ENCODE assay signal across 1 cellular context in the genomic region with DNA sequence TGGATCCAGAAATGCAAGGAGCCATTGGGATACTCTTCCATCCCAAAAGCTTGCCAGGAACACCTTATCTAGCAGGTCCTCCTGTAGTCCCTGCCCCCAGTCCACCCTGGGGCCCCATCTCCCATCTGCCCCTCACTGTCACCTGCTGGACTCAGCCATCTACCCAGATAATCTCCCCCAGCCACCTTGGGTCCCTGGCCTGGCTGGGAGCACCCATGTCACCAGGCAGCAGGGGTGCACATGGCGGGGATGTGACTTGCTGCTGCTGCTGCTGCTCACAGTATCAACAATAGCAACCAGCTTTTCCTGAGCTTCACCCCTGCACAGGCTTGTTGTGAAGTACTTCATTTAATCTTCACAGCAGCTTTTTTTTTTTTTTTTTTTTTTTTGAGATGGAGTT.
TF ChIP-seq lines count a peak whose summit lies in the region.

No MANE protein-coding gene starts in this region.

TF ChIP-seq in K562, 482 proteins besides CTCF, POLR2A, EP300 and RAD21:
- TF ChIP-seq ZNF384 (IDR thresholded peaks at IDR 0.05; ENCODE audit: low read depth, low read length): 0 out of 2 replicates have a peak, but pooled peaks have one; percentile 11
- TF ChIP-seq ELF2 (CRISPR knock-in tag; IDR thresholded peaks at IDR 0.05): no peak
- peak; percentile 39; the same call in 1 of the 2 replicates for TF ChIP-seq TAL1 (IDR thresholded peaks at IDR 0.05)
- TF ChIP-seq, protein P1, sequence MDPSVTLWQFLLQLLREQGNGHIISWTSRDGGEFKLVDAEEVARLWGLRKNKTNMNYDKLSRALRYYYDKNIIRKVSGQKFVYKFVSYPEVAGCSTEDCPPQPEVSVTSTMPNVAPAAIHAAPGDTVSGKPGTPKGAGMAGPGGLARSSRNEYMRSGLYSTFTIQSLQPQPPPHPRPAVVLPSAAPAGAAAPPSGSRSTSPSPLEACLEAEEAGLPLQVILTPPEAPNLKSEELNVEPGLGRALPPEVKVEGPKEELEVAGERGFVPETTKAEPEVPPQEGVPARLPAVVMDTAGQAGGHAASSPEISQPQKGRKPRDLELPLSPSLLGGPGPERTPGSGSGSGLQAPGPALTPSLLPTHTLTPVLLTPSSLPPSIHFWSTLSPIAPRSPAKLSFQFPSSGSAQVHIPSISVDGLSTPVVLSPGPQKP (CRISPR knock-in tag; IDR thresholded peaks at IDR 0.05): no peak
- TF ChIP-seq, protein P2, sequence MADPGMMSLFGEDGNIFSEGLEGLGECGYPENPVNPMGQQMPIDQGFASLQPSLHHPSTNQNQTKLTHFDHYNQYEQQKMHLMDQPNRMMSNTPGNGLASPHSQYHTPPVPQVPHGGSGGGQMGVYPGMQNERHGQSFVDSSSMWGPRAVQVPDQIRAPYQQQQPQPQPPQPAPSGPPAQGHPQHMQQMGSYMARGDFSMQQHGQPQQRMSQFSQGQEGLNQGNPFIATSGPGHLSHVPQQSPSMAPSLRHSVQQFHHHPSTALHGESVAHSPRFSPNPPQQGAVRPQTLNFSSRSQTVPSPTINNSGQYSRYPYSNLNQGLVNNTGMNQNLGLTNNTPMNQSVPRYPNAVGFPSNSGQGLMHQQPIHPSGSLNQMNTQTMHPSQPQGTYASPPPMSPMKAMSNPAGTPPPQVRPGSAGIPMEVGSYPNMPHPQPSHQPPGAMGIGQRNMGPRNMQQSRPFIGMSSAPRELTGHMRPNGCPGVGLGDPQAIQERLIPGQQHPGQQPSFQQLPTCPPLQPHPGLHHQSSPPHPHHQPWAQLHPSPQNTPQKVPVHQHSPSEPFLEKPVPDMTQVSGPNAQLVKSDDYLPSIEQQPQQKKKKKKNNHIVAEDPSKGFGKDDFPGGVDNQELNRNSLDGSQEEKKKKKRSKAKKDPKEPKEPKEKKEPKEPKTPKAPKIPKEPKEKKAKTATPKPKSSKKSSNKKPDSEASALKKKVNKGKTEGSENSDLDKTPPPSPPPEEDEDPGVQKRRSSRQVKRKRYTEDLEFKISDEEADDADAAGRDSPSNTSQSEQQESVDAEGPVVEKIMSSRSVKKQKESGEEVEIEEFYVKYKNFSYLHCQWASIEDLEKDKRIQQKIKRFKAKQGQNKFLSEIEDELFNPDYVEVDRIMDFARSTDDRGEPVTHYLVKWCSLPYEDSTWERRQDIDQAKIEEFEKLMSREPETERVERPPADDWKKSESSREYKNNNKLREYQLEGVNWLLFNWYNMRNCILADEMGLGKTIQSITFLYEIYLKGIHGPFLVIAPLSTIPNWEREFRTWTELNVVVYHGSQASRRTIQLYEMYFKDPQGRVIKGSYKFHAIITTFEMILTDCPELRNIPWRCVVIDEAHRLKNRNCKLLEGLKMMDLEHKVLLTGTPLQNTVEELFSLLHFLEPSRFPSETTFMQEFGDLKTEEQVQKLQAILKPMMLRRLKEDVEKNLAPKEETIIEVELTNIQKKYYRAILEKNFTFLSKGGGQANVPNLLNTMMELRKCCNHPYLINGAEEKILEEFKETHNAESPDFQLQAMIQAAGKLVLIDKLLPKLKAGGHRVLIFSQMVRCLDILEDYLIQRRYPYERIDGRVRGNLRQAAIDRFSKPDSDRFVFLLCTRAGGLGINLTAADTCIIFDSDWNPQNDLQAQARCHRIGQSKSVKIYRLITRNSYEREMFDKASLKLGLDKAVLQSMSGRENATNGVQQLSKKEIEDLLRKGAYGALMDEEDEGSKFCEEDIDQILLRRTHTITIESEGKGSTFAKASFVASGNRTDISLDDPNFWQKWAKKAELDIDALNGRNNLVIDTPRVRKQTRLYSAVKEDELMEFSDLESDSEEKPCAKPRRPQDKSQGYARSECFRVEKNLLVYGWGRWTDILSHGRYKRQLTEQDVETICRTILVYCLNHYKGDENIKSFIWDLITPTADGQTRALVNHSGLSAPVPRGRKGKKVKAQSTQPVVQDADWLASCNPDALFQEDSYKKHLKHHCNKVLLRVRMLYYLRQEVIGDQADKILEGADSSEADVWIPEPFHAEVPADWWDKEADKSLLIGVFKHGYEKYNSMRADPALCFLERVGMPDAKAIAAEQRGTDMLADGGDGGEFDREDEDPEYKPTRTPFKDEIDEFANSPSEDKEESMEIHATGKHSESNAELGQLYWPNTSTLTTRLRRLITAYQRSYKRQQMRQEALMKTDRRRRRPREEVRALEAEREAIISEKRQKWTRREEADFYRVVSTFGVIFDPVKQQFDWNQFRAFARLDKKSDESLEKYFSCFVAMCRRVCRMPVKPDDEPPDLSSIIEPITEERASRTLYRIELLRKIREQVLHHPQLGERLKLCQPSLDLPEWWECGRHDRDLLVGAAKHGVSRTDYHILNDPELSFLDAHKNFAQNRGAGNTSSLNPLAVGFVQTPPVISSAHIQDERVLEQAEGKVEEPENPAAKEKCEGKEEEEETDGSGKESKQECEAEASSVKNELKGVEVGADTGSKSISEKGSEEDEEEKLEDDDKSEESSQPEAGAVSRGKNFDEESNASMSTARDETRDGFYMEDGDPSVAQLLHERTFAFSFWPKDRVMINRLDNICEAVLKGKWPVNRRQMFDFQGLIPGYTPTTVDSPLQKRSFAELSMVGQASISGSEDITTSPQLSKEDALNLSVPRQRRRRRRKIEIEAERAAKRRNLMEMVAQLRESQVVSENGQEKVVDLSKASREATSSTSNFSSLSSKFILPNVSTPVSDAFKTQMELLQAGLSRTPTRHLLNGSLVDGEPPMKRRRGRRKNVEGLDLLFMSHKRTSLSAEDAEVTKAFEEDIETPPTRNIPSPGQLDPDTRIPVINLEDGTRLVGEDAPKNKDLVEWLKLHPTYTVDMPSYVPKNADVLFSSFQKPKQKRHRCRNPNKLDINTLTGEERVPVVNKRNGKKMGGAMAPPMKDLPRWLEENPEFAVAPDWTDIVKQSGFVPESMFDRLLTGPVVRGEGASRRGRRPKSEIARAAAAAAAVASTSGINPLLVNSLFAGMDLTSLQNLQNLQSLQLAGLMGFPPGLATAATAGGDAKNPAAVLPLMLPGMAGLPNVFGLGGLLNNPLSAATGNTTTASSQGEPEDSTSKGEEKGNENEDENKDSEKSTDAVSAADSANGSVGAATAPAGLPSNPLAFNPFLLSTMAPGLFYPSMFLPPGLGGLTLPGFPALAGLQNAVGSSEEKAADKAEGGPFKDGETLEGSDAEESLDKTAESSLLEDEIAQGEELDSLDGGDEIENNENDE (IDR thresholded peaks at IDR 0.05; ENCODE audit: low read depth, low read length): no peak
- peak; percentile 76 for TF ChIP-seq CBFA2T2 (conservative IDR thresholded peaks at IDR 0.05)
- no peak for TF ChIP-seq NFRKB (IDR thresholded peaks at IDR 0.05; ENCODE audit: low read depth)
- TF ChIP-seq, protein P3, sequence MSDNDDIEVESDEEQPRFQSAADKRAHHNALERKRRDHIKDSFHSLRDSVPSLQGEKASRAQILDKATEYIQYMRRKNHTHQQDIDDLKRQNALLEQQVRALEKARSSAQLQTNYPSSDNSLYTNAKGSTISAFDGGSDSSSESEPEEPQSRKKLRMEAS (CRISPR knock-in tag; IDR thresholded peaks at IDR 0.05): 0 out of 2 replicates have a peak, but pooled peaks have one; percentile 9
- 0 out of 2 replicates have a peak, but pooled peaks have one; percentile 16 for TF ChIP-seq ARID1B (IDR thresholded peaks at IDR 0.05)
- TF ChIP-seq TCF3 (CRISPR knock-in tag; IDR thresholded peaks at IDR 0.05): peak; percentile 72
- peak; percentile 41 for TF ChIP-seq TEAD4 (IDR thresholded peaks at IDR 0.05; ENCODE audit: low read length)
- TF ChIP-seq TEAD4 (CRISPR knock-in tag; IDR thresholded peaks at IDR 0.05; ENCODE audit: borderline replicate concordance): no peak
- no peak for TF ChIP-seq ZNF717 (CRISPR knock-in tag; IDR thresholded peaks at IDR 0.05)
- peak; percentile 39; the same call in 1 of the 2 replicates for TF ChIP-seq ZNF263 (CRISPR knock-in tag; IDR thresholded peaks at IDR 0.05; ENCODE audit: borderline replicate concordance)
- no peak for TF ChIP-seq RAD51 (IDR thresholded peaks at IDR 0.05; ENCODE audit: borderline replicate concordance, low read depth)
- TF ChIP-seq, protein P4, sequence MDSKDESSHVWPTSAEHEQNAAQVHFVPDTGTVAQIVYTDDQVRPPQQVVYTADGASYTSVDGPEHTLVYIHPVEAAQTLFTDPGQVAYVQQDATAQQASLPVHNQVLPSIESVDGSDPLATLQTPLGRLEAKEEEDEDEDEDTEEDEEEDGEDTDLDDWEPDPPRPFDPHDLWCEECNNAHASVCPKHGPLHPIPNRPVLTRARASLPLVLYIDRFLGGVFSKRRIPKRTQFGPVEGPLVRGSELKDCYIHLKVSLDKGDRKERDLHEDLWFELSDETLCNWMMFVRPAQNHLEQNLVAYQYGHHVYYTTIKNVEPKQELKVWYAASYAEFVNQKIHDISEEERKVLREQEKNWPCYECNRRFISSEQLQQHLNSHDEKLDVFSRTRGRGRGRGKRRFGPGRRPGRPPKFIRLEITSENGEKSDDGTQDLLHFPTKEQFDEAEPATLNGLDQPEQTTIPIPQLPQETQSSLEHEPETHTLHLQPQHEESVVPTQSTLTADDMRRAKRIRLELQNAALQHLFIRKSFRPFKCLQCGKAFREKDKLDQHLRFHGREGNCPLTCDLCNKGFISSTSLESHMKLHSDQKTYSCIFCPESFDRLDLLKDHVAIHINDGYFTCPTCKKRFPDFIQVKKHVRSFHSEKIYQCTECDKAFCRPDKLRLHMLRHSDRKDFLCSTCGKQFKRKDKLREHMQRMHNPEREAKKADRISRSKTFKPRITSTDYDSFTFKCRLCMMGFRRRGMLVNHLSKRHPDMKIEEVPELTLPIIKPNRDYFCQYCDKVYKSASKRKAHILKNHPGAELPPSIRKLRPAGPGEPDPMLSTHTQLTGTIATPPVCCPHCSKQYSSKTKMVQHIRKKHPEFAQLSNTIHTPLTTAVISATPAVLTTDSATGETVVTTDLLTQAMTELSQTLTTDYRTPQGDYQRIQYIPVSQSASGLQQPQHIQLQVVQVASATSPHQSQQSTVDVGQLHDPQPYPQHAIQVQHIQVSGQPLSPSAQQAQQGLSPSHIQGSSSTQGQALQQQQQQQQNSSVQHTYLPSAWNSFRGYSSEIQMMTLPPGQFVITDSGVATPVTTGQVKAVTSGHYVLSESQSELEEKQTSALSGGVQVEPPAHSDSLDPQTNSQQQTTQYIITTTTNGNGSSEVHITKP (IDR thresholded peaks at IDR 0.05; ENCODE audit: partially characterized antibody): peak; percentile 92
- TF ChIP-seq CBFA2T3 (IDR thresholded peaks at IDR 0.05): peak; percentile 84
- TF ChIP-seq TRIM24 (IDR thresholded peaks at IDR 0.05): 0 out of 4 replicates have a peak, but pooled peaks of 1 of the 2 experiments have one; percentile 29
- TF ChIP-seq CBX8 (IDR thresholded peaks at IDR 0.05; ENCODE audit: borderline replicate concordance, extremely low read depth, low read depth, low read length, poor library complexity, severe bottlenecking): no peak
- TF ChIP-seq POLR2AphosphoS5 (IDR thresholded peaks at IDR 0.05; ENCODE audit: control insufficient read depth, insufficient read depth, low read depth, low read length): peak; percentile 45; the same call in 1 of the 2 replicates
- TF ChIP-seq HDGF (IDR thresholded peaks at IDR 0.05): no peak
- TF ChIP-seq MEF2A (IDR thresholded peaks at IDR 0.05; ENCODE audit: control insufficient read depth, low read depth, low read length): no peak
